Comparison of ENCODE assay signal across 8 cellular contexts in genomic region chr13:21458457-21458815, GRCh38. TPM values are rescaled to one million over a fixed set of nuclear protein-coding genes. Genes with fewer than 3 reads are reported as not detected.
DNase-seq lines count a peak whose midpoint lies in the region; ATAC-seq and TF ChIP-seq lines count a peak whose summit lies in the region.

No MANE protein-coding gene starts in this region.

- H3K36me3 Mint-ChIP-seq in CD4-positive, alpha-beta memory T cell, result peaks cover 11% of the 10 kb centered on the region in 2 donors

- ATAC-seq in GM19372 (IDR thresholded peaks at IDR 0.05; ENCODE audit: low read depth, unreplicated experiment), result peak; percentile 28
- ATAC-seq in HG03571 (IDR thresholded peaks at IDR 0.05; ENCODE audit: unreplicated experiment), result peak; percentile 29

- CTCF ChIA-PET in CD4-positive, alpha-beta memory T cell (lab: Charles Lee; ENCODE audit: partially characterized antibody), result interaction anchor here (0.7 to 7.9 kb wide), 4 partner anchors 17 to 114 kb away, joined by 3 to 72 read pairs (median 4); no protein-coding TSS in a partner anchor

- no peaks in the 10 kb centered on the region for H3K9me3 ChIP-seq in CD4-positive, alpha-beta memory T cell (ENCODE audit: control insufficient read depth in 1 of 2, low read length in 2 of 2)
- peaks cover 3% of the 10 kb centered on the region; the same call in 1 of the 2 replicates for H3K9me3 ChIP-seq in SK-N-MC (ENCODE audit: low read depth, low read length)
- no peaks in the 10 kb centered on the region for H3K9me3 ChIP-seq in ascending aorta
- H3K9me3 ChIP-seq in iPS-20b (ENCODE audit: insufficient read depth, low read depth, low read length), result no peaks in the 10 kb centered on the region

- peaks cover 0 to 3% (median 0%) of the 10 kb centered on the region in 8 donors for H3K9me3 Mint-ChIP-seq in CD4-positive, alpha-beta memory T cell

- H3K4me1 Mint-ChIP-seq in CD4-positive, alpha-beta memory T cell, result peaks cover 30 to 58% (median 43%) of the 10 kb centered on the region in 4 donors

- peaks cover 46% of the 10 kb centered on the region for H3K4me1 ChIP-seq in CD4-positive, alpha-beta memory T cell (ENCODE audit: insufficient read depth, low read length)
- H3K4me1 ChIP-seq in ascending aorta, result no peaks in the 10 kb centered on the region
- H3K4me1 ChIP-seq in iPS-20b (ENCODE audit: insufficient read depth, low read length), result peaks cover 6% of the 10 kb centered on the region; the same call in 1 of the 2 replicates

- peak overlapping the region; percentile 86 for H3K27ac ChIP-seq in CD4-positive, alpha-beta memory T cell (ENCODE audit: low read depth, low read length)
- H3K27ac ChIP-seq in SK-N-MC (peak overlapping the region; percentile 65; the same call in 1 of the 2 replicates), ascending aorta (peak overlapping the region; percentile 90 to 95), iPS-20b (ENCODE audit: low read length) (peak overlapping the region; percentile 88)

- H3K4me3 ChIP-seq in CD4-positive, alpha-beta memory T cell (ENCODE audit: low read length in 2 of 2), result peak overlapping the region; percentile 34 to 72
- H3K4me3 ChIP-seq in SK-N-MC, result peak overlapping the region; percentile 86
- peak overlapping the region; percentile 88 to 93 for H3K4me3 ChIP-seq in ascending aorta
- peak overlapping the region; percentile 94 for H3K4me3 ChIP-seq in iPS-20b (ENCODE audit: low read length)

- H3K36me3 ChIP-seq in CD4-positive, alpha-beta memory T cell (ENCODE audit: insufficient read depth, low read length), result no peaks in the 10 kb centered on the region
- no peaks in the 10 kb centered on the region for H3K36me3 ChIP-seq in SK-N-MC (ENCODE audit: insufficient read depth, low read length)
- no peaks in the 10 kb centered on the region for H3K36me3 ChIP-seq in ascending aorta
- H3K36me3 ChIP-seq in iPS-20b (ENCODE audit: insufficient read depth, low read depth, low read length), result no peaks in the 10 kb centered on the region

- H3K27me3 Mint-ChIP-seq in CD4-positive, alpha-beta memory T cell, result no peaks in the 10 kb centered on the region

- POLR2A ChIA-PET in CD4-positive, alpha-beta memory T cell (lab: Charles Lee; ENCODE audit: partially characterized antibody), result interaction anchor here (1.0 to 2.9 kb wide), 12 partner anchors 9 to 982 kb away, joined by 4 to 24 read pairs (median 6); partner anchors contain the start of genes MICU2, MRPL57 and SKA3

- H3K9ac ChIP-seq in SK-N-MC (ENCODE audit: insufficient read length) (peak overlapping the region; percentile 87), iPS-20b (ENCODE audit: low read depth, low read length) (peak overlapping the region; percentile 94)

- H3K27ac Mint-ChIP-seq in CD4-positive, alpha-beta memory T cell, result peak overlapping the region; percentile 84 to 95 (median 93)

- no peaks in the 10 kb centered on the region for H3K27me3 ChIP-seq in CD4-positive, alpha-beta memory T cell (ENCODE audit: insufficient read depth, low read length)
- H3K27me3 ChIP-seq in ascending aorta (no peaks in the 10 kb centered on the region), iPS-20b (ENCODE audit: insufficient read depth, low read length) (no peaks in the 10 kb centered on the region)

- intact Hi-C loops in CD4-positive, alpha-beta memory T cell (cut with micrococcal nuclease), result loop anchor here (2.0 to 5.0 kb wide), 8 partner anchors 18 to 1919 kb away; partner anchors contain the start of genes EEF1AKMT1, FGF9, MRPL57 and SKA3
- intact Hi-C loops in ascending aorta (cut with DNase I), result loop anchor here (1.0 to 10.0 kb wide), 7 partner anchors 18 to 1916 kb away; partner anchors contain the start of genes IL17D, LATS2, MICU2 and MPHOSPH8

- TF ChIP-seq CTCF in ascending aorta (IDR thresholded peaks at IDR 0.05), result no peak

- H3K4me3 Mint-ChIP-seq in CD4-positive, alpha-beta memory T cell, result peak overlapping the region; percentile 92 to 95 (median 94)

- peak; percentile 39 to 63 (median 43) for DNase-seq in CD4-positive, alpha-beta memory T cell
- DNase-seq in SK-N-MC (ENCODE audit: low read depth, low spot score), result no peak
- DNase-seq in ascending aorta (ENCODE audit: low spot score in 2 of 2), result no peak
- DNase-seq in stimulated activated CD4-positive, alpha-beta T cell treated with anti-CD3 and anti-CD28 coated beads, Interleukin-15, amount 100 ng/mL, for 48 hours (ENCODE audit: low read depth in 2 of 2), result peak; percentile 28 to 67
- DNase-seq in mesenteric fat pad (ENCODE audit: low spot score), result no peak

RNA-seq across cellular contexts. Expression of gene ZDHHC20, which starts 0.7 kb away (rescaled TPM):
- total RNA-seq in CD4-positive, alpha-beta memory T cell, result 10 to 100 TPM; 69.5 to 72.3 TPM
- polyA plus RNA-seq in CD4-positive, alpha-beta memory T cell, result 10 to 100 TPM; 29.4 to 34.2 TPM
- total RNA-seq in ascending aorta (39.8 TPM), mesenteric fat pad (41.7 TPM)

Comparison
In these comparisons a context has a peak if more than half of its experiments do, and no peak if none do; other contexts are left out.
1. DNase-seq: peak in CD4-positive, alpha-beta memory T cell (5 of 5) and stimulated activated CD4-positive, alpha-beta T cell treated with anti-CD3 and anti-CD28 coated beads, Interleukin-15, amount 100 ng/mL, for 48 hours (2 of 2); none in SK-N-MC (single experiment), ascending aorta (0 of 2) and mesenteric fat pad (single experiment).
2. Peak in every context shown above with its lines, with median percentiles within 50 percentile points of each other: H3K27ac ChIP-seq and H3K4me3 ChIP-seq.